In the genomic region with DNA sequence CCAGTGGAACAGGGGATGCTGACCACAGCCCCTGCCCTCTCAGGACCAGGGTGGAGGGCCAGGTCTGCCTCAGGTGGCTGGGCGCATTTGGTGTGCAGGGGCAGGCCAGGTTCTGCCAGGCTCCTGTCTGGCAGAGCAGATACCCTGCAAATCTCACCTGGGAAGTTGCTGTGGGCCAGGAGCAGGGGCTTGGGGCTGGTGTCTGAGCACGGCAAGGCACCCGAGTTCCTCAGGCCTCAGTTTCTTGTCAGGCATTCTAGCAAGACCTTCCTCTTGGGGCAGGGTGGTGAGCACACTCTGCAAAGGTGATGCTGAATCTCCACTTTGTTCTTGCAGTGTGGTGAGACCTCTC, we compare ENCODE assay signal across 12 cellular contexts. TPM values are rescaled to one million over a fixed set of nuclear protein-coding genes. Genes with fewer than 3 reads are reported as not detected.
DNase-seq lines count a peak whose midpoint lies in the region; ATAC-seq, FAIRE-seq and TF ChIP-seq lines count a peak whose summit lies in the region.
"Had no signal": no experiment of that assay in that cellular context is flagged by ENCODE, and none has a peak within 500 bp of the region (broad histone marks: within the 10 kb centered on the region; RNA-seq: fewer than 3 reads in every experiment).

No MANE protein-coding gene starts in this region.

- H3K9me3 ChIP-seq in lower lobe of right lung = no peaks in the 10 kb centered on the region
- no peaks in the 10 kb centered on the region for H3K9me3 ChIP-seq in effector memory CD4-positive, alpha-beta T cell (ENCODE audit: control insufficient read depth, low read length)

- intact Hi-C loops in activated CD8-positive, alpha-beta T cell treated with anti-CD3 and anti-CD28 coated beads for 36 hours (cut with micrococcal nuclease) = loop anchor here (10.0 kb wide), 1 partner anchor 150 kb away; the partner anchor contains the start of gene UPF1
- intact Hi-C loops in lower lobe of right lung (cut with DNase I) = no loop called here

- H3K27me3 ChIP-seq in lower lobe of right lung (ENCODE audit: low read depth) = no peaks in the 10 kb centered on the region
- H3K27me3 ChIP-seq in effector memory CD4-positive, alpha-beta T cell (replicated peaks; ENCODE audit: control insufficient read depth, insufficient read depth, low read length, poor library complexity, severe bottlenecking) = no peaks in the 10 kb centered on the region

- H3K36me3 ChIP-seq in lower lobe of right lung = no peaks in the 10 kb centered on the region
- no peaks in the 10 kb centered on the region for H3K36me3 ChIP-seq in effector memory CD4-positive, alpha-beta T cell (ENCODE audit: control insufficient read depth, insufficient read depth, low read length)

- no peak for FAIRE-seq in GM19239 (lab: Jason Lieb, UNC)

- no peak for DNase-seq in activated CD8-positive, alpha-beta memory T cell treated with anti-CD3 and anti-CD28 coated beads, Interleukin-2, amount 10 ng/mL, durations not matched to agents 7 days and 5 days
- DNase-seq in activated CD8-positive, alpha-beta memory T cell treated with anti-CD3 and anti-CD28 coated beads, Interleukin-2, amount 50 U/mL, for 4 hours = no peak
- no peak for DNase-seq in activated CD8-positive, alpha-beta T cell treated with anti-CD3 and anti-CD28 coated beads for 36 hours
- DNase-seq in lower lobe of right lung (no peak), substantia nigra (lab: John Stamatoyannopoulos, UW) (no peak), GM03348 (ENCODE audit: low spot score) (no peak), GM19239 (ENCODE audit: insufficient read length, low spot score) (no peak)
- no peak for DNase-seq in effector memory CD4-positive, alpha-beta T cell
- DNase-seq: activated CD4-positive, CD25-positive, alpha-beta regulatory T cell treated with anti-CD3 and anti-CD28 coated beads, Interleukin-2, amount 50 U/mL, for 72 hours; mesendoderm; NCI-H446 had no signal

- POLR2A ChIA-PET in activated CD8-positive, alpha-beta T cell treated with anti-CD3 and anti-CD28 coated beads for 36 hours (lab: Charles Lee) = interaction anchor here (0.5 to 0.9 kb wide), 2 partner anchors 49 to 164 kb away, joined by 3 read pairs; no protein-coding TSS in a partner anchor

- TF ChIP-seq CTCF in activated CD8-positive, alpha-beta T cell treated with anti-CD3 and anti-CD28 coated beads for 36 hours (IDR thresholded peaks at IDR 0.05) = no peak
- TF ChIP-seq CTCF in lower lobe of right lung (IDR thresholded peaks at IDR 0.05) = no peak

- H3K27ac ChIP-seq in lower lobe of right lung = no peak overlapping the region
- peak overlapping the region; percentile 56 for H3K27ac ChIP-seq in substantia nigra (ENCODE audit: low read depth, low read length, poor library complexity, severe bottlenecking)
- no peak overlapping the region for H3K27ac ChIP-seq in effector memory CD4-positive, alpha-beta T cell (ENCODE audit: insufficient read depth, low read length, poor library complexity, severe bottlenecking)

- H3K36me3 Mint-ChIP-seq in activated CD8-positive, alpha-beta memory T cell treated with anti-CD3 and anti-CD28 coated beads, Interleukin-2, amount 10 ng/mL, durations not matched to agents 7 days and 5 days = no peaks in the 10 kb centered on the region
- no peaks in the 10 kb centered on the region for H3K36me3 Mint-ChIP-seq in activated CD8-positive, alpha-beta T cell treated with anti-CD3 and anti-CD28 coated beads for 36 hours (ENCODE audit: low read depth)

- CTCF ChIA-PET in activated CD8-positive, alpha-beta memory T cell treated with anti-CD3 and anti-CD28 coated beads, Interleukin-2, amount 10 ng/mL, durations not matched to agents 7 days and 5 days (lab: Charles Lee) = interaction anchor here (1.7 kb wide), 1 partner anchor 10 kb away, joined by 5 read pairs; no protein-coding TSS in a partner anchor
- CTCF ChIA-PET in activated CD8-positive, alpha-beta T cell treated with anti-CD3 and anti-CD28 coated beads for 36 hours (lab: Charles Lee) = no interaction called here

- no peaks in the 10 kb centered on the region for H3K9me3 Mint-ChIP-seq in activated CD8-positive, alpha-beta memory T cell treated with anti-CD3 and anti-CD28 coated beads, Interleukin-2, amount 10 ng/mL, durations not matched to agents 7 days and 5 days (ENCODE audit: low read depth)
- no peaks in the 10 kb centered on the region for H3K9me3 Mint-ChIP-seq in activated CD8-positive, alpha-beta T cell treated with anti-CD3 and anti-CD28 coated beads for 36 hours
- H3K9me3 Mint-ChIP-seq: dendritic cell treated with granulocyte-macrophage colony-stimulating factor and Interleukin-4, amounts not matched to agents 40 ng/mL and 50 ng/mL, for 4 days had no signal

- H3K4me1 Mint-ChIP-seq in activated CD8-positive, alpha-beta memory T cell treated with anti-CD3 and anti-CD28 coated beads, Interleukin-2, amount 10 ng/mL, durations not matched to agents 7 days and 5 days = peaks cover 16% of the 10 kb centered on the region
- peaks cover 22% of the 10 kb centered on the region for H3K4me1 Mint-ChIP-seq in activated CD8-positive, alpha-beta T cell treated with anti-CD3 and anti-CD28 coated beads for 36 hours (ENCODE audit: low read depth)

- H3K4me3 Mint-ChIP-seq in activated CD8-positive, alpha-beta memory T cell treated with anti-CD3 and anti-CD28 coated beads, Interleukin-2, amount 10 ng/mL, durations not matched to agents 7 days and 5 days = peak overlapping the region; percentile 44
- peak overlapping the region; percentile 85 for H3K4me3 Mint-ChIP-seq in activated CD8-positive, alpha-beta T cell treated with anti-CD3 and anti-CD28 coated beads for 36 hours

- H3K4me3 ChIP-seq in lower lobe of right lung = peak overlapping the region; percentile 62
- H3K4me3 ChIP-seq in effector memory CD4-positive, alpha-beta T cell (ENCODE audit: insufficient read depth, low read depth, low read length, poor library complexity, severe bottlenecking) = no peak overlapping the region

- no peak for ATAC-seq in activated CD8-positive, alpha-beta memory T cell treated with anti-CD3 and anti-CD28 coated beads, Interleukin-2, amount 10 ng/mL, durations not matched to agents 7 days and 5 days
- no peak for ATAC-seq in activated CD8-positive, alpha-beta T cell treated with anti-CD3 and anti-CD28 coated beads for 36 hours
- ATAC-seq in lower lobe of right lung = no peak

- H3K4me1 ChIP-seq in lower lobe of right lung = peaks cover 23% of the 10 kb centered on the region
- peaks cover 16% of the 10 kb centered on the region for H3K4me1 ChIP-seq in effector memory CD4-positive, alpha-beta T cell (ENCODE audit: control insufficient read depth, insufficient read depth, low read length, poor library complexity, severe bottlenecking)

- no peak overlapping the region for H3K27ac Mint-ChIP-seq in activated CD8-positive, alpha-beta memory T cell treated with anti-CD3 and anti-CD28 coated beads, Interleukin-2, amount 10 ng/mL, durations not matched to agents 7 days and 5 days
- H3K27ac Mint-ChIP-seq in activated CD8-positive, alpha-beta T cell treated with anti-CD3 and anti-CD28 coated beads for 36 hours = no peak overlapping the region

- H3K27me3 Mint-ChIP-seq in activated CD8-positive, alpha-beta memory T cell treated with anti-CD3 and anti-CD28 coated beads, Interleukin-2, amount 10 ng/mL, durations not matched to agents 7 days and 5 days = no peaks in the 10 kb centered on the region
- no peaks in the 10 kb centered on the region for H3K27me3 Mint-ChIP-seq in activated CD8-positive, alpha-beta T cell treated with anti-CD3 and anti-CD28 coated beads for 36 hours
- H3K27me3 Mint-ChIP-seq: dendritic cell treated with granulocyte-macrophage colony-stimulating factor and Interleukin-4, amounts not matched to agents 40 ng/mL and 50 ng/mL, for 4 days had no signal

RNA-seq across cellular contexts. Expression of gene CRTC1, which starts 1.1 kb away (rescaled TPM):
- total RNA-seq in activated CD8-positive, alpha-beta memory T cell treated with anti-CD3 and anti-CD28 coated beads, Interleukin-2, amount 10 ng/mL, durations not matched to agents 7 days and 5 days = 1 to 10 TPM; 5.9 to 6.4 TPM
- 1 to 10 TPM; 4.4 to 4.5 TPM for total RNA-seq in activated CD8-positive, alpha-beta T cell treated with anti-CD3 and anti-CD28 coated beads for 36 hours
- 16.2 TPM for total RNA-seq in lower lobe of right lung

RNA-seq across cellular contexts. Expression of gene KLHL26, which starts 47.8 kb away (rescaled TPM):
- total RNA-seq in activated CD8-positive, alpha-beta memory T cell treated with anti-CD3 and anti-CD28 coated beads, Interleukin-2, amount 10 ng/mL, durations not matched to agents 7 days and 5 days = 10 to 100 TPM; 12.8 to 15.8 TPM
- total RNA-seq in activated CD8-positive, alpha-beta T cell treated with anti-CD3 and anti-CD28 coated beads for 36 hours = 10 to 100 TPM; 10.3 to 10.8 TPM
- total RNA-seq in lower lobe of right lung = 14.5 TPM
